Comparison of ENCODE assay signal across 4 cellular contexts in genomic region chr14:22615765-22616164, GRCh38. TPM values are rescaled to one million over a fixed set of nuclear protein-coding genes. Genes with fewer than 3 reads are reported as not detected.
"Had no signal": no experiment of that assay in that cellular context is flagged by ENCODE, and none has a peak within 500 bp of the region (broad histone marks: within the 10 kb centered on the region; RNA-seq: fewer than 3 reads in every experiment).

No MANE protein-coding gene starts in this region.

RNA-seq across cellular contexts. Expression of gene OR6J1, which starts 28.4 kb away (rescaled TPM):
- total RNA-seq: HT-29, HT1080, IMR-90 had no signal
- polyA plus RNA-seq: IgD-negative memory B cell, IMR-90 had no signal
